In genomic region chr3:146747928-146748327, GRCh38 we compare ENCODE assay signal across 10 cellular contexts.
A peak's percentile ranks its signal among the peaks of the same experiment; 100 is the strongest.
DNase-seq lines count a peak whose midpoint lies in the region; ATAC-seq and TF ChIP-seq lines count a peak whose summit lies in the region.
"Had no signal": no experiment of that assay in that cellular context is flagged by ENCODE, and none has a peak within 500 bp of the region (broad histone marks: within the 10 kb centered on the region; RNA-seq: fewer than 3 reads in every experiment).

No MANE protein-coding gene starts in this region.

- peaks cover 37% of the 10 kb centered on the region for H3K36me3 Mint-ChIP-seq in HFFc6 (ENCODE audit: low read depth)
- H3K36me3 Mint-ChIP-seq: activated naive CD8-positive, alpha-beta T cell treated with anti-CD3 and anti-CD28 coated beads, Interleukin-2, amount 10 ng/mL, durations not matched to agents 7 days and 5 days had no signal

- H3K27me3 ChIP-seq in aorta (ENCODE audit: control insufficient read depth in 1 of 2, insufficient read depth in 2 of 2, low read length in 1 of 2) = no peaks in the 10 kb centered on the region
- H3K27me3 ChIP-seq in esophagus squamous epithelium = no peaks in the 10 kb centered on the region

- H3K27me3 Mint-ChIP-seq in HFFc6 (ENCODE audit: insufficient read depth) = no peaks in the 10 kb centered on the region
- H3K27me3 Mint-ChIP-seq: activated naive CD8-positive, alpha-beta T cell treated with anti-CD3 and anti-CD28 coated beads, Interleukin-2, amount 10 ng/mL, durations not matched to agents 7 days and 5 days had no signal

- DNase-seq in AG10803 (ENCODE audit: low read depth) (peak; percentile 75), HFFc6 (peak; percentile 72), astrocyte of the hippocampus (ENCODE audit: low read depth, low spot score) (peak; percentile 19), medulla oblongata (ENCODE audit: extremely low spot score) (peak; percentile 33), aorta (no peak), esophagus squamous epithelium (lab: John Stamatoyannopoulos, UW) (no peak), NCI-H1092 (lab: John Stamatoyannopoulos, UW) (no peak)
- DNase-seq in stimulated activated CD4-positive, alpha-beta T cell treated with anti-CD3 and anti-CD28 coated beads, Interleukin-4, amount 100 ng/mL, for 1 hour = no peak
- DNase-seq: activated naive CD8-positive, alpha-beta T cell treated with anti-CD3 and anti-CD28 coated beads, Interleukin-2, amount 10 ng/mL, durations not matched to agents 7 days and 5 days; T-helper 9 cell had no signal

- no peak for ATAC-seq in aorta (ENCODE audit: low FRiP score)

- TF ChIP-seq POLR2A in esophagus squamous epithelium (IDR thresholded peaks at IDR 0.05) = no peak

- no peaks in the 10 kb centered on the region for H3K4me1 ChIP-seq in aorta (ENCODE audit: control insufficient read depth in 1 of 2, insufficient read depth in 2 of 2, low read length in 2 of 2)
- H3K4me1 ChIP-seq in esophagus squamous epithelium = no peaks in the 10 kb centered on the region

- peaks cover 9% of the 10 kb centered on the region for H3K9me3 Mint-ChIP-seq in HFFc6
- H3K9me3 Mint-ChIP-seq: activated naive CD8-positive, alpha-beta T cell treated with anti-CD3 and anti-CD28 coated beads, Interleukin-2, amount 10 ng/mL, durations not matched to agents 7 days and 5 days had no signal

- H3K27ac Mint-ChIP-seq in HFFc6 = peak overlapping the region; percentile 86
- H3K27ac Mint-ChIP-seq: activated naive CD8-positive, alpha-beta T cell treated with anti-CD3 and anti-CD28 coated beads, Interleukin-2, amount 10 ng/mL, durations not matched to agents 7 days and 5 days had no signal

- H3K36me3 ChIP-seq in aorta (ENCODE audit: control insufficient read depth in 1 of 2, insufficient read depth in 2 of 2, low read length in 1 of 2) (no peaks in the 10 kb centered on the region), esophagus squamous epithelium (no peaks in the 10 kb centered on the region)

- no peak overlapping the region for H3K4me3 ChIP-seq in AG10803 (ENCODE audit: low read length)
- no peak overlapping the region for H3K4me3 ChIP-seq in aorta (ENCODE audit: low read length in 2 of 2)
- H3K4me3 ChIP-seq in esophagus squamous epithelium = no peak overlapping the region

- peaks cover 77% of the 10 kb centered on the region for H3K4me1 Mint-ChIP-seq in HFFc6 (ENCODE audit: low read depth)
- H3K4me1 Mint-ChIP-seq: activated naive CD8-positive, alpha-beta T cell treated with anti-CD3 and anti-CD28 coated beads, Interleukin-2, amount 10 ng/mL, durations not matched to agents 7 days and 5 days had no signal

- H3K4me3 Mint-ChIP-seq in HFFc6 = peak overlapping the region; percentile 46; the same call in 1 of the 2 replicates
- H3K4me3 Mint-ChIP-seq: activated naive CD8-positive, alpha-beta T cell treated with anti-CD3 and anti-CD28 coated beads, Interleukin-2, amount 10 ng/mL, durations not matched to agents 7 days and 5 days had no signal

- H3K9me3 ChIP-seq in aorta (ENCODE audit: control insufficient read depth, low read length) (no peaks in the 10 kb centered on the region), esophagus squamous epithelium (no peaks in the 10 kb centered on the region)

- H3K27ac ChIP-seq in aorta (ENCODE audit: low read depth in 1 of 2, low read length in 2 of 2) = no peak overlapping the region
- no peak overlapping the region for H3K27ac ChIP-seq in esophagus squamous epithelium

- WGBS in aorta, 2 donors = 19 to 23% methylated on average over 4 of the region's 4 CpGs
- WGBS in esophagus squamous epithelium, 2 donors = 21 to 39% methylated on average over 3 to 4 of the region's 4 CpGs

- TF ChIP-seq CTCF in AG10803 (conservative IDR thresholded peaks at IDR 0.05; ENCODE audit: low read length) = peak; percentile 63
- TF ChIP-seq CTCF in HFFc6 (IDR thresholded peaks at IDR 0.05) = peak; percentile 71
- no peak for TF ChIP-seq CTCF in esophagus squamous epithelium (IDR thresholded peaks at IDR 0.05)

- intact Hi-C loops in aorta (cut with DNase I) (loop anchor here (5.0 to 10.0 kb wide), 2 partner anchors 444 to 447 kb away; no protein-coding TSS in a partner anchor), esophagus squamous epithelium (cut with DNase I) (no loop called here)

Comparison
In these comparisons a context has a peak if more than half of its experiments do, and no peak if none do; other contexts are left out.
1. DNase-seq: peak in AG10803 (single experiment), HFFc6 (single experiment), astrocyte of the hippocampus (single experiment) and medulla oblongata (single experiment); none in aorta (0 of 2), stimulated activated CD4-positive, alpha-beta T cell treated with anti-CD3 and anti-CD28 coated beads, Interleukin-4, amount 100 ng/mL, for 1 hour (single experiment), esophagus squamous epithelium (single experiment) and NCI-H1092 (single experiment).
2. CTCF ChIP-seq: peak in AG10803 (single experiment) and HFFc6 (single experiment); none in esophagus squamous epithelium (0 of 6).